In the genomic region with DNA sequence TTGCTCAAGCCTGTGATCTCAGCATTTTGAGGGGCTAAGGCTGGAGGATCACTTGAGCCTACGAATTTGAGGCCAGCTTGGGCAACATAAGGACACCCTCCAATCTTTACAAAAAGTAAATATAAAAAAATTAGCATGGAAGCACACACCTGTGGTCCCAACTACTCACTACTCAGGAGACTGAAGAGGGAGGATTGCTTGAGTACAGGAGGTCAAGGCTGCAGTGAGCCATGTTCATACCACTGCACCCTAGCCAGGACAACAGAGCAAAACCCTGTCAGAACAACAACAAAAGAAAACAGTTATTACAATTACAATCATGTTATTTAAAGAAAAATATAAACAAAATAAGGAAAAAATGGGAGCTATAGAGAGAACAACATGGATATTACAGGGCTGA, we compare ENCODE assay signal across 9 cellular contexts.
"Had no signal": no experiment of that assay in that cellular context is flagged by ENCODE, and none has a peak within 500 bp of the region (broad histone marks: within the 10 kb centered on the region; RNA-seq: fewer than 3 reads in every experiment).

No MANE protein-coding gene starts in this region.

- H3K9me3 ChIP-seq: HAP-1 had no signal

- H3K9me3 Mint-ChIP-seq: HFFc6, IgD-negative memory B cell had no signal

- H3K9ac ChIP-seq: GM23248 had no signal

- H3K27ac Mint-ChIP-seq: HFFc6 had no signal

- DNase-seq: GM23248, GOT3, H7, HFFc6, KBM-7 had no signal

- H3K4me1 ChIP-seq: HAP-1 had no signal

- H3K27ac ChIP-seq: GM23248, HL-60 had no signal

- H3K4me3 ChIP-seq: GM23248, HAP-1 had no signal

- ATAC-seq: HCT116 had no signal

- H3K36me3 ChIP-seq: HAP-1 had no signal

- H3K4me3 Mint-ChIP-seq: HFFc6, IgD-negative memory B cell had no signal

- H3K27me3 Mint-ChIP-seq: IgD-negative memory B cell had no signal

- H2AFZ ChIP-seq: GM23248 had no signal
